10 cellular contexts compared by ENCODE assay signal in genomic region chr22:22284962-22285756, GRCh38. TPM values are rescaled to one million over a fixed set of nuclear protein-coding genes. Genes with fewer than 3 reads are reported as not detected.
"Had no signal": no experiment of that assay in that cellular context is flagged by ENCODE, and none has a peak within 500 bp of the region (broad histone marks: within the 10 kb centered on the region; RNA-seq: fewer than 3 reads in every experiment).

No MANE protein-coding gene starts in this region.

RNA-seq across cellular contexts. Expression of gene VPREB1, which starts 40.6 kb away (rescaled TPM):
- total RNA-seq: LHCN-M2; MCF 10A; NCI-H460; PC-3; Right ventricle myocardium inferior; RPMI7951; SJCRH30; SK-MEL-5; T-cell; T-helper 1 cell treated with Interleukin-12 subunit alpha and Interleukin-12 subunit beta and Interleukin-4 antibody, amounts not matched to agents 30 ng/mL and 1 ng/mL, for 36 hours had no signal
